In the genomic region with DNA sequence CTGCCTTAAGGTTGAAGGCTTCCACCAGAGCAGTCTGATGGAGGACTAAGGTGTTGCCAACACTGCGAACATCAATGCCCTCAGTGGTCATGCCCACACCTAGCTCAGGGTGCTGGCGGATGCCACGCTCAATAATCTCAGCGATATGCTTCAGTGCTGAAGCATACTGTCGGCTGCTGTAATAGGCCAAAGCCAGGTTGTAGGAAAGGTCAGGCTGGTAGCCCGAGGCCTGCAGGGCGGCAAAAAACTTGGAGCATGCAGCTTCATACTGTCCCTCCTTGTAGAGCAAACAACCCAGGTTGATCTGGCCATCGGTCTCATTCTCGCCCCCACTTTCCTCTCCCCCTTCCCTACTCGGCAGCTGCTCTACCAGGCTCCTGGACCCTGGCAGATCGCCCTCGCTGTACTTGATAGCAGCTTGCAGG, we compare ENCODE assay signal across 8 cellular contexts.
DNase-seq lines count a peak whose midpoint lies in the region; ATAC-seq, FAIRE-seq and TF ChIP-seq lines count a peak whose summit lies in the region.

No MANE protein-coding gene starts in this region.

- no peak for TF ChIP-seq CTCF in KMS-11 (conservative IDR thresholded peaks at IDR 0.05; ENCODE audit: low read depth, low read length)
- TF ChIP-seq CTCF in K562 (IDR thresholded peaks at IDR 0.05 in 2 of 3, conservative IDR thresholded peaks at IDR 0.05 in 1 of 3; ENCODE audit: insufficient read depth in 2 of 3, low read depth in 1 of 3, low read length in 3 of 3) = no peak
- no peak for TF ChIP-seq CTCF in keratinocyte (optimal IDR thresholded peaks at IDR 0.05 in 1 of 3, IDR thresholded peaks at IDR 0.05 in 1 of 3, conservative IDR thresholded peaks at IDR 0.05 in 1 of 3; ENCODE audit: extremely low read depth in 1 of 3, insufficient read depth in 2 of 3, low read length in 3 of 3)

- H3K4me1 Mint-ChIP-seq in CD8-positive, alpha-beta memory T cell = peaks cover 9 to 20% (median 13%) of the 10 kb centered on the region in 3 donors
- peaks cover 14% of the 10 kb centered on the region for H3K4me1 Mint-ChIP-seq in stimulated activated naive CD8-positive, alpha-beta T cell treated with anti-CD3 and anti-CD28 coated beads, Interleukin-15, amount 100 ng/mL, for 72 hours

- peaks cover 0 to 8% (median 2%) of the 10 kb centered on the region in 3 donors for H3K36me3 Mint-ChIP-seq in CD8-positive, alpha-beta memory T cell

- H2AFZ ChIP-seq in KMS-11 (ENCODE audit: low read depth) (peak overlapping the region; percentile 95), K562 (ENCODE audit: low read depth, low read length) (peak overlapping the region; percentile 100), keratinocyte (ENCODE audit: control insufficient read depth, low read length) (peak overlapping the region; percentile 100)

- dilution Hi-C loops in keratinocyte (cut with MboI; ENCODE audit: extremely low pct_ligation_motif_present, low sequenced_read_pairs) = no loop called here

- no peak for TF ChIP-seq RAD21 in K562 (CRISPR knock-in tag; conservative IDR thresholded peaks at IDR 0.05 in 1 of 2, IDR thresholded peaks at IDR 0.05 in 1 of 2)

- peak overlapping the region; percentile 100 for H3K27ac ChIP-seq in CD8-positive, alpha-beta memory T cell (ENCODE audit: low read depth, low read length)
- H3K27ac ChIP-seq in KMS-11 = peak overlapping the region; percentile 90
- H3K27ac ChIP-seq in K562 (ENCODE audit: extremely low read depth, low read depth, low read length) = peak overlapping the region; percentile 98; the same call in 2 of the 3 replicates
- peak overlapping the region; percentile 100 for H3K27ac ChIP-seq in keratinocyte (ENCODE audit: control insufficient read depth, insufficient read depth, low read length)

- CTCF ChIA-PET in CD8-positive, alpha-beta memory T cell (lab: Charles Lee) = interaction anchor here (0.9 kb wide), 1 partner anchor 388 kb away, joined by 3 read pairs; no protein-coding TSS in a partner anchor
- CTCF ChIA-PET in K562 (lab: Yijun Ruan, JAX; ENCODE audit: low intra/inter-chr PET ratio) = no interaction called here

- H3K4me1 ChIP-seq in CD8-positive, alpha-beta memory T cell (ENCODE audit: insufficient read depth, low read length) = peaks cover 5% of the 10 kb centered on the region
- H3K4me1 ChIP-seq in KMS-11 (ENCODE audit: low read depth, poor library complexity, severe bottlenecking) (peaks cover 31% of the 10 kb centered on the region), K562 (replicated peaks in 1 of 2; ENCODE audit: control insufficient read depth in 2 of 2, insufficient read depth in 2 of 2, low read length in 2 of 2) (peaks cover 13 to 17% of the 10 kb centered on the region in 2 experiments), keratinocyte (ENCODE audit: control insufficient read depth, extremely low read depth, insufficient read depth, low read length) (no peaks in the 10 kb centered on the region)

- H3K4me2 ChIP-seq in KMS-11 (peak overlapping the region; percentile 36; the same call in 1 of the 2 replicates), K562 (ENCODE audit: insufficient read depth, low read length) (peak overlapping the region; percentile 98), keratinocyte (ENCODE audit: control insufficient read depth, extremely low read depth, insufficient read depth, low read depth, low read length) (peak overlapping the region; percentile 96)

- peak in 2 of 5 donors; percentile 2 to 51 for DNase-seq in CD8-positive, alpha-beta memory T cell
- DNase-seq in K562 (ENCODE audit: extremely low read depth in 1 of 4, low spot score in 3 of 4) = peak; percentile 21 to 54 (median 24)
- DNase-seq in keratinocyte (ENCODE audit: low read depth, low spot score) = no peak
- DNase-seq in stimulated activated naive CD8-positive, alpha-beta T cell treated with anti-CD3 and anti-CD28 coated beads, Interleukin-15, amount 100 ng/mL, for 72 hours = no peak
- no peak for DNase-seq in NCI-H1092 treated with DMSO at 0.1 percent for 48 hours (lab: John Stamatoyannopoulos, UW)
- no peak for DNase-seq in HTR-8/SVneo (ENCODE audit: insufficient read length, low spot score)
- DNase-seq in inferior parietal cortex (ENCODE audit: extremely low spot score) = no peak

- BruUV-seq in K562 (replicated peaks; lab: Mats Ljungman, UMichigan) = TSS peak; percentile 58

- no peaks in the 10 kb centered on the region for H3K27me3 ChIP-seq in CD8-positive, alpha-beta memory T cell (ENCODE audit: insufficient read depth, low read length, poor library complexity, severe bottlenecking)
- H3K27me3 ChIP-seq in KMS-11 (ENCODE audit: insufficient read depth, low read depth) = no peaks in the 10 kb centered on the region
- H3K27me3 ChIP-seq in K562 (ENCODE audit: control insufficient read depth in 2 of 2, insufficient read depth in 2 of 2, low read length in 2 of 2) = no peaks in the 10 kb centered on the region
- no peaks in the 10 kb centered on the region for H3K27me3 ChIP-seq in keratinocyte (ENCODE audit: control insufficient read depth, extremely low read depth, insufficient read depth, low read length)

- intact Hi-C loops in K562 (cut with micrococcal nuclease) = loop anchor here (5.0 kb wide), 2 partner anchors 50 to 290 kb away; a partner anchor contains a TSS

- in situ Hi-C loops in K562 (cut with MboI) = no loop called here

- H4K20me1 ChIP-seq in KMS-11 (ENCODE audit: insufficient read depth) = no peaks in the 10 kb centered on the region
- no peaks in the 10 kb centered on the region for H4K20me1 ChIP-seq in K562 (replicated peaks; ENCODE audit: control insufficient read depth, insufficient read depth, low read length)
- no peaks in the 10 kb centered on the region for H4K20me1 ChIP-seq in keratinocyte (ENCODE audit: control insufficient read depth, extremely low read depth, insufficient read depth, low read length)

- no peak for TF ChIP-seq EP300 in K562 (IDR thresholded peaks at IDR 0.05; ENCODE audit: low read length)

- peak overlapping the region; percentile 93 for H3K4me3 ChIP-seq in CD8-positive, alpha-beta memory T cell (ENCODE audit: low read length)
- no peak overlapping the region for H3K4me3 ChIP-seq in KMS-11 (IDR thresholded peaks at IDR 0.05; ENCODE audit: insufficient read depth, low read depth, low read length)
- H3K4me3 ChIP-seq in K562 = peak overlapping the region; percentile 62
- peak overlapping the region; percentile 73 to 98 (median 97) for H3K4me3 ChIP-seq in keratinocyte (ENCODE audit: control insufficient read depth in 2 of 3, extremely low read depth in 1 of 3, insufficient read depth in 2 of 3, low read depth in 1 of 3, low read length in 3 of 3)

- H3K4me3 Mint-ChIP-seq in CD8-positive, alpha-beta memory T cell = peak overlapping the region; percentile 92 to 99 (median 96)
- H3K4me3 Mint-ChIP-seq in stimulated activated naive CD8-positive, alpha-beta T cell treated with anti-CD3 and anti-CD28 coated beads, Interleukin-15, amount 100 ng/mL, for 72 hours = peak overlapping the region; percentile 96 to 97

- H3K79me2 ChIP-seq in KMS-11 (ENCODE audit: insufficient read depth, low read depth) (no peaks in the 10 kb centered on the region), K562 (ENCODE audit: control insufficient read depth, insufficient read depth, low read length) (no peaks in the 10 kb centered on the region), keratinocyte (ENCODE audit: control insufficient read depth, insufficient read depth, low read length) (no peaks in the 10 kb centered on the region)

- POLR2A ChIA-PET in CD8-positive, alpha-beta memory T cell (lab: Charles Lee) = interaction anchor here (0.6 to 1.4 kb wide), 2 partner anchors 158 to 217 kb away, joined by 3 read pairs; no protein-coding TSS in a partner anchor
- POLR2A ChIA-PET in K562 (lab: Yijun Ruan, JAX) = interaction anchor here (0.6 to 0.7 kb wide), 2 partner anchors 172 to 186 kb away, joined by 3 read pairs; no protein-coding TSS in a partner anchor

- H3K9ac ChIP-seq in KMS-11 = peak overlapping the region; percentile 93
- H3K9ac ChIP-seq in K562 (ENCODE audit: insufficient read depth in 1 of 2, low read depth in 2 of 2, low read length in 2 of 2) = peak overlapping the region; percentile 90 to 93; a peak in 3 of 4 replicates
- H3K9ac ChIP-seq in keratinocyte (ENCODE audit: control insufficient read depth, extremely low read depth, insufficient read depth, low read length) = peak overlapping the region; percentile 98

- H3K36me3 ChIP-seq in CD8-positive, alpha-beta memory T cell (ENCODE audit: insufficient read depth, low read length) = no peaks in the 10 kb centered on the region
- H3K36me3 ChIP-seq in KMS-11 (ENCODE audit: insufficient read depth) = no peaks in the 10 kb centered on the region
- no peaks in the 10 kb centered on the region for H3K36me3 ChIP-seq in K562 (ENCODE audit: control insufficient read depth, insufficient read depth, low read length)
- no peaks in the 10 kb centered on the region for H3K36me3 ChIP-seq in keratinocyte (ENCODE audit: control insufficient read depth in 2 of 2, extremely low read depth in 1 of 2, insufficient read depth in 2 of 2, low read length in 2 of 2)

- H3K9me3 ChIP-seq in CD8-positive, alpha-beta memory T cell (ENCODE audit: low read length) = no peaks in the 10 kb centered on the region
- no peaks in the 10 kb centered on the region for H3K9me3 ChIP-seq in K562 (replicated peaks; ENCODE audit: control insufficient read depth, insufficient read depth, low read depth, low read length)
- no peaks in the 10 kb centered on the region for H3K9me3 ChIP-seq in keratinocyte (ENCODE audit: control insufficient read depth, low read depth, low read length)

- H3K27me3 Mint-ChIP-seq in CD8-positive, alpha-beta memory T cell = peaks cover 0 to 7% of the 10 kb centered on the region in 2 donors
- H3K27me3 Mint-ChIP-seq in stimulated activated naive CD8-positive, alpha-beta T cell treated with anti-CD3 and anti-CD28 coated beads, Interleukin-15, amount 100 ng/mL, for 72 hours = no peaks in the 10 kb centered on the region

- no peaks in the 10 kb centered on the region for H3K9me1 ChIP-seq in K562 (ENCODE audit: control insufficient read depth, insufficient read depth, low read length)
- no peaks in the 10 kb centered on the region for H3K9me1 ChIP-seq in keratinocyte (ENCODE audit: control insufficient read depth, extremely low read depth, insufficient read depth, low read length)

- peaks cover 0 to 2% (median 0%) of the 10 kb centered on the region in 5 donors for H3K9me3 Mint-ChIP-seq in CD8-positive, alpha-beta memory T cell
- H3K9me3 Mint-ChIP-seq in stimulated activated naive CD8-positive, alpha-beta T cell treated with anti-CD3 and anti-CD28 coated beads, Interleukin-15, amount 100 ng/mL, for 72 hours = no peaks in the 10 kb centered on the region

- FAIRE-seq in K562 (lab: Jason Lieb, UNC) (no peak), keratinocyte (lab: Jason Lieb, UNC) (no peak), HTR-8/SVneo (lab: Jason Lieb, UNC) (no peak)

- no peak for TF ChIP-seq POLR2A in K562 (conservative IDR thresholded peaks at IDR 0.05)

- no peak for ATAC-seq in K562
- no peak for ATAC-seq in stimulated activated naive CD8-positive, alpha-beta T cell treated with anti-CD3 and anti-CD28 coated beads, Interleukin-15, amount 100 ng/mL, for 72 hours

- H3K27ac Mint-ChIP-seq in CD8-positive, alpha-beta memory T cell = peak overlapping the region; percentile 98 to 100 (median 100)
- peak overlapping the region; percentile 99 to 100 for H3K27ac Mint-ChIP-seq in stimulated activated naive CD8-positive, alpha-beta T cell treated with anti-CD3 and anti-CD28 coated beads, Interleukin-15, amount 100 ng/mL, for 72 hours

- WGBS in K562 (ENCODE audit: insufficient coverage, low coverage, missing lambda C conversion rate) = 67% methylated on average over 11 of the region's 12 CpGs

Comparison
In these comparisons a context has a peak if more than half of its experiments do, and no peak if none do; other contexts are left out.
1. DNase-seq: peak in K562 (4 of 4); none in keratinocyte (single experiment), stimulated activated naive CD8-positive, alpha-beta T cell treated with anti-CD3 and anti-CD28 coated beads, Interleukin-15, amount 100 ng/mL, for 72 hours (0 of 2), NCI-H1092 treated with DMSO at 0.1 percent for 48 hours (single experiment), HTR-8/SVneo (single experiment) and inferior parietal cortex (single experiment).
2. H3K4me2 ChIP-seq: peak in every context shown above with its lines; median percentile 98 in K562; 96 in keratinocyte; 36 in KMS-11.
3. Peak in every context shown above with its lines, with median percentiles within 50 percentile points of each other: H3K27ac ChIP-seq, H2AFZ ChIP-seq and H3K9ac ChIP-seq.